In the genomic region with DNA sequence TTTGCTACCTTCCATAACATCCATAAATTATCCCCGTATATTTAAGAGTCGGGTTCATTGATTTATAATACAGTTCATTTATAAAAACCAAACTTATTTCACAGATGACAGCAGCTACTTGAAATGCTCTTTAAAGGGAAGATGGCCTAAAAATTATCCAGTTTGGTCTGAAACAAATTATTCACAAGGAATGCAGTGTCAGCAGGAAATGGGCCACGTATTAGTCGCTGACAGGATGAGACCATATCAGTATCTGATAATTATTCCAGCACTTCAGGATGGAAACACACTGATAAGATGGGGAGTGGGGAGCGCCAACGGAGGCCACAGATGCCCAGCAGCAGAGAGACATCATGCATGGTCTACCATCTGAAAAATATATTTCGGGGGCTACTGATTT, we compare ENCODE assay signal across 25 cellular contexts.
DNase-seq lines count a peak whose midpoint lies in the region; ATAC-seq, FAIRE-seq and TF ChIP-seq lines count a peak whose summit lies in the region.
"Had no signal": no experiment of that assay in that cellular context is flagged by ENCODE, and none has a peak within 500 bp of the region (broad histone marks: within the 10 kb centered on the region; RNA-seq: fewer than 3 reads in every experiment).

No MANE protein-coding gene starts in this region.

- no peaks in the 10 kb centered on the region for H3K79me2 ChIP-seq in K562 (ENCODE audit: control insufficient read depth, insufficient read depth, low read length)

- no peaks in the 10 kb centered on the region; the same call in 2 of the 3 replicates for H3K9me3 ChIP-seq in A549
- H3K9me3 ChIP-seq in K562 (replicated peaks; ENCODE audit: control insufficient read depth, insufficient read depth, low read depth, low read length) = no peaks in the 10 kb centered on the region
- H3K9me3 ChIP-seq: BE2C; BLaER1 treated with 17β-estradiol and CSF1 and Interleukin-3, amounts not matched to agents 10 nM and 100 nM; HAP-1 had no signal

- no peaks in the 10 kb centered on the region for H3K9me1 ChIP-seq in K562 (ENCODE audit: control insufficient read depth, insufficient read depth, low read length)

- WGBS in A549 (ENCODE audit: missing lambda C conversion rate) = 25% methylated on average over 7 of the region's 7 CpGs
- WGBS in K562 (ENCODE audit: insufficient coverage, low coverage, missing lambda C conversion rate) = 0% methylated on average over 7 of the region's 7 CpGs

- H3K9ac ChIP-seq in K562 (ENCODE audit: insufficient read depth in 1 of 2, low read depth in 2 of 2, low read length in 2 of 2) = no peak overlapping the region
- H3K9ac ChIP-seq: BLaER1 treated with 17β-estradiol and CSF1 and Interleukin-3, amounts not matched to agents 10 nM and 100 nM had no signal

- peak overlapping the region; percentile 26 for H3K4me3 Mint-ChIP-seq in type B pancreatic cell
- H3K4me3 Mint-ChIP-seq: CD4-positive, alpha-beta memory T cell; GM23338; HFFc6 had no signal

- no peaks in the 10 kb centered on the region for H3K36me3 ChIP-seq in K562 (ENCODE audit: control insufficient read depth, insufficient read depth, low read length)
- H3K36me3 ChIP-seq: BE2C; BLaER1 treated with 17β-estradiol and CSF1 and Interleukin-3, amounts not matched to agents 10 nM and 100 nM; HAP-1 had no signal

- H3K27ac ChIP-seq in A549 = no peak overlapping the region
- no peak overlapping the region for H3K27ac ChIP-seq in K562 (ENCODE audit: extremely low read depth, low read depth, low read length)
- H3K27ac ChIP-seq: 22Rv1; BLaER1 treated with 17β-estradiol and CSF1 and Interleukin-3, amounts not matched to agents 10 nM and 100 nM had no signal

- TF ChIP-seq POLR2A in A549 (IDR thresholded peaks at IDR 0.05; ENCODE audit: low read length) (no peak), K562 (conservative IDR thresholded peaks at IDR 0.05) (no peak)

- BruUV-seq in K562 (replicated peaks; lab: Mats Ljungman, UMichigan) = no TSS peak

- H2AFZ ChIP-seq in K562 (ENCODE audit: low read depth, low read length) = no peak overlapping the region
- H2AFZ ChIP-seq: GM23338 had no signal

- no peak for TF ChIP-seq CTCF in A549 (IDR thresholded peaks at IDR 0.05)
- no peak for TF ChIP-seq CTCF in K562 (IDR thresholded peaks at IDR 0.05 in 2 of 3, conservative IDR thresholded peaks at IDR 0.05 in 1 of 3; ENCODE audit: insufficient read depth in 2 of 3, low read depth in 1 of 3, low read length in 3 of 3)
- TF ChIP-seq CTCF in type B pancreatic cell (conservative IDR thresholded peaks at IDR 0.05) = no peak

- peak; percentile 34 for DNase-seq in DMS53 (lab: John Stamatoyannopoulos, UW)
- DNase-seq in DMS53 treated with DMSO at 0.1 percent for 48 hours (lab: John Stamatoyannopoulos, UW; ENCODE audit: unreplicated experiment) = no peak
- no peak for DNase-seq in A549 (ENCODE audit: low read depth in 1 of 2, low spot score in 1 of 2)
- DNase-seq in K562 (ENCODE audit: extremely low read depth in 1 of 4, low spot score in 3 of 4) = no peak
- DNase-seq in type B pancreatic cell (ENCODE audit: extremely low spot score, unreplicated experiment) = no peak
- no peak for DNase-seq in amygdala (lab: John Stamatoyannopoulos, UW)
- DNase-seq in C1 segment of cervical spinal cord (lab: John Stamatoyannopoulos, UW) = no peak
- DNase-seq: ACHN; AML-193; BE2C; Calu3; CD4-positive, alpha-beta memory T cell; COR-L47; DMS79; EL; GDM1; HFFc6 had no signal

- H3K4me3 ChIP-seq in A549 (no peak overlapping the region), K562 (no peak overlapping the region)
- H3K4me3 ChIP-seq: BLaER1 treated with 17β-estradiol and CSF1 and Interleukin-3, amounts not matched to agents 10 nM and 100 nM; GM23338; HAP-1 had no signal

- H3K36me3 Mint-ChIP-seq in type B pancreatic cell = no peaks in the 10 kb centered on the region
- H3K36me3 Mint-ChIP-seq: CD4-positive, alpha-beta memory T cell had no signal

- POLR2A ChIA-PET in A549 (lab: Yijun Ruan, JAX) (no interaction called here), K562 (lab: Yijun Ruan, JAX) (no interaction called here)

- CTCF ChIA-PET in A549 (lab: Yijun Ruan, JAX) = no interaction called here
- CTCF ChIA-PET in K562 (lab: Yijun Ruan, JAX; ENCODE audit: low intra/inter-chr PET ratio) = no interaction called here

- H3K4me1 ChIP-seq in A549 (no peaks in the 10 kb centered on the region), K562 (replicated peaks in 1 of 2; ENCODE audit: control insufficient read depth in 2 of 2, insufficient read depth in 2 of 2, low read length in 2 of 2) (no peaks in the 10 kb centered on the region)
- H3K4me1 ChIP-seq: BE2C; BLaER1 treated with 17β-estradiol and CSF1 and Interleukin-3, amounts not matched to agents 10 nM and 100 nM; HAP-1 had no signal

- intact Hi-C loops in K562 (cut with micrococcal nuclease) = no loop called here

- in situ Hi-C loops in K562 (cut with MboI) = no loop called here

- peaks cover 5% of the 10 kb centered on the region for H3K9me3 Mint-ChIP-seq in type B pancreatic cell

- no peak for TF ChIP-seq EP300 in A549 (IDR thresholded peaks at IDR 0.05)
- TF ChIP-seq EP300 in K562 (IDR thresholded peaks at IDR 0.05; ENCODE audit: low read length) = no peak

- H4K20me1 ChIP-seq in K562 (replicated peaks; ENCODE audit: control insufficient read depth, insufficient read depth, low read length) = no peaks in the 10 kb centered on the region
- H4K20me1 ChIP-seq: BLaER1 treated with 17β-estradiol and CSF1 and Interleukin-3, amounts not matched to agents 10 nM and 100 nM had no signal

- no peak for FAIRE-seq in A549 (lab: Jason Lieb, UNC)
- FAIRE-seq in K562 (lab: Jason Lieb, UNC) = no peak
- FAIRE-seq: A204.1, GM12891, GM18507, H54 had no signal

- ATAC-seq in A549 (no peak), K562 (no peak)
- ATAC-seq: GM23338 had no signal

- H3K4me1 Mint-ChIP-seq in type B pancreatic cell (ENCODE audit: unreplicated experiment) = peaks cover 22% of the 10 kb centered on the region
- H3K4me1 Mint-ChIP-seq: CD4-positive, alpha-beta memory T cell; GM23338 had no signal

- H3K27me3 ChIP-seq in K562 (ENCODE audit: control insufficient read depth in 2 of 2, insufficient read depth in 2 of 2, low read length in 2 of 2) = no peaks in the 10 kb centered on the region
- H3K27me3 ChIP-seq: BE2C; BLaER1 treated with 17β-estradiol and CSF1 and Interleukin-3, amounts not matched to agents 10 nM and 100 nM had no signal

- no peak for TF ChIP-seq RAD21 in A549 (conservative IDR thresholded peaks at IDR 0.05 in 1 of 2, IDR thresholded peaks at IDR 0.05 in 1 of 2)
- no peak for TF ChIP-seq RAD21 in K562 (CRISPR knock-in tag; conservative IDR thresholded peaks at IDR 0.05 in 1 of 2, IDR thresholded peaks at IDR 0.05 in 1 of 2)

- no peak overlapping the region for H3K27ac Mint-ChIP-seq in type B pancreatic cell
- H3K27ac Mint-ChIP-seq: CD4-positive, alpha-beta memory T cell; GM23338; HFFc6 had no signal

- peaks cover 27% of the 10 kb centered on the region for H3K27me3 Mint-ChIP-seq in type B pancreatic cell

- no peak overlapping the region for H3K4me2 ChIP-seq in A549
- H3K4me2 ChIP-seq in K562 (ENCODE audit: insufficient read depth, low read length) = no peak overlapping the region
- H3K4me2 ChIP-seq: BLaER1 treated with 17β-estradiol and CSF1 and Interleukin-3, amounts not matched to agents 10 nM and 100 nM; GM23338 had no signal

TF ChIP-seq in A549, 52 proteins besides CTCF, POLR2A, EP300 and RAD21:
- TF ChIP-seq MAFK (IDR thresholded peaks at IDR 0.05; ENCODE audit: partially characterized antibody) (peak; percentile 83), RCOR1 (IDR thresholded peaks at IDR 0.05; ENCODE audit: low read depth, low read length) (no peak)

TF ChIP-seq in K562, 482 proteins besides CTCF, POLR2A, EP300 and RAD21 (continues in another document):
- peak; percentile 73 for TF ChIP-seq MAFK (IDR thresholded peaks at IDR 0.05; ENCODE audit: low read length)
- peak; percentile 56 for TF ChIP-seq ZNF316 (IDR thresholded peaks at IDR 0.05)
- no peak for TF ChIP-seq CAMTA2 (CRISPR knock-in tag; conservative IDR thresholded peaks at IDR 0.05)
- TF ChIP-seq MAFF (IDR thresholded peaks at IDR 0.05; ENCODE audit: low read length) = peak; percentile 62; the same call in 1 of the 2 replicates
- TF ChIP-seq, protein P1, sequence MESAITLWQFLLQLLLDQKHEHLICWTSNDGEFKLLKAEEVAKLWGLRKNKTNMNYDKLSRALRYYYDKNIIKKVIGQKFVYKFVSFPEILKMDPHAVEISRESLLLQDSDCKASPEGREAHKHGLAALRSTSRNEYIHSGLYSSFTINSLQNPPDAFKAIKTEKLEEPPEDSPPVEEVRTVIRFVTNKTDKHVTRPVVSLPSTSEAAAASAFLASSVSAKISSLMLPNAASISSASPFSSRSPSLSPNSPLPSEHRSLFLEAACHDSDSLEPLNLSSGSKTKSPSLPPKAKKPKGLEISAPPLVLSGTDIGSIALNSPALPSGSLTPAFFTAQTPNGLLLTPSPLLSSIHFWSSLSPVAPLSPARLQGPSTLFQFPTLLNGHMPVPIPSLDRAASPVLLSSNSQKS (CRISPR knock-in tag; IDR thresholded peaks at IDR 0.05) = no peak
- no peak for TF ChIP-seq KLF10 (CRISPR knock-in tag; IDR thresholded peaks at IDR 0.05)
- no peak for TF ChIP-seq NFIX (CRISPR knock-in tag; IDR thresholded peaks at IDR 0.05; ENCODE audit: low read depth)
- TF ChIP-seq, protein P2, sequence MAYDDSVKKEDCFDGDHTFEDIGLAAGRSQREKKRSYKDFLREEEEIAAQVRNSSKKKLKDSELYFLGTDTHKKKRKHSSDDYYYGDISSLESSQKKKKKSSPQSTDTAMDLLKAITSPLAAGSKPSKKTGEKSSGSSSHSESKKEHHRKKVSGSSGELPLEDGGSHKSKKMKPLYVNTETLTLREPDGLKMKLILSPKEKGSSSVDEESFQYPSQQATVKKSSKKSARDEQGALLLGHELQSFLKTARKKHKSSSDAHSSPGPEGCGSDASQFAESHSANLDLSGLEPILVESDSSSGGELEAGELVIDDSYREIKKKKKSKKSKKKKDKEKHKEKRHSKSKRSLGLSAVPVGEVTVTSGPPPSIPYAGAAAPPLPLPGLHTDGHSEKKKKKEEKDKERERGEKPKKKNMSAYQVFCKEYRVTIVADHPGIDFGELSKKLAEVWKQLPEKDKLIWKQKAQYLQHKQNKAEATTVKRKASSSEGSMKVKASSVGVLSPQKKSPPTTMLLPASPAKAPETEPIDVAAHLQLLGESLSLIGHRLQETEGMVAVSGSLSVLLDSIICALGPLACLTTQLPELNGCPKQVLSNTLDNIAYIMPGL (CRISPR knock-in tag; IDR thresholded peaks at IDR 0.05) = no peak
- TF ChIP-seq POLR2H (tag; IDR thresholded peaks at IDR 0.05; ENCODE audit: low read depth) = no peak
- no peak for TF ChIP-seq NFE2L1 (tag; IDR thresholded peaks at IDR 0.05; ENCODE audit: borderline replicate concordance, low read depth)
- TF ChIP-seq, protein P3, sequence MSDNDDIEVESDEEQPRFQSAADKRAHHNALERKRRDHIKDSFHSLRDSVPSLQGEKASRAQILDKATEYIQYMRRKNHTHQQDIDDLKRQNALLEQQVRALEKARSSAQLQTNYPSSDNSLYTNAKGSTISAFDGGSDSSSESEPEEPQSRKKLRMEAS (CRISPR knock-in tag; IDR thresholded peaks at IDR 0.05) = no peak
- TF ChIP-seq CHCHD3 (CRISPR knock-in tag; IDR thresholded peaks at IDR 0.05) = no peak
- no peak for TF ChIP-seq SMAD3 (CRISPR knock-in tag; conservative IDR thresholded peaks at IDR 0.05)
